Comparison of ENCODE assay signal across 1 cellular context in genomic region chr11:30451642-30452041, GRCh38.
TF ChIP-seq lines count a peak whose summit lies in the region.

No MANE protein-coding gene starts in this region.

TF ChIP-seq in H1, 55 proteins besides CTCF, POLR2A, EP300 and RAD21 (continued from another document):
- TF ChIP-seq CHD7 (IDR thresholded peaks at IDR 0.05; ENCODE audit: insufficient replicate concordance, low read length) = peak; percentile 28
TF ChIP-seq in H1: peak in this region for 1.
